ENCODE assay signal across 1 cellular context in genomic region chr7:148434887-148435286, GRCh38.
TF ChIP-seq lines count a peak whose summit lies in the region.

No MANE protein-coding gene starts in this region.

TF ChIP-seq in K562, 482 proteins besides CTCF, POLR2A, EP300 and RAD21:
- TF ChIP-seq AFF1 (IDR thresholded peaks at IDR 0.05; ENCODE audit: low read depth in 1 of 2, partially characterized antibody in 2 of 2): no peak
- no peak for TF ChIP-seq ZNF282 (CRISPR knock-in tag; IDR thresholded peaks at IDR 0.05)
- TF ChIP-seq SPI1 (IDR thresholded peaks at IDR 0.05; ENCODE audit: borderline replicate concordance, low read depth, low read length): peak; percentile 35; the same call in 1 of the 2 replicates
TF ChIP-seq in K562: peak in this region for 1.
